Comparison of ENCODE assay signal across 22 cellular contexts in genomic region chr7:157609516-157609915, GRCh38.
"Had no signal": no experiment of that assay in that cellular context is flagged by ENCODE, and none has a peak within 500 bp of the region (broad histone marks: within the 10 kb centered on the region; RNA-seq: fewer than 3 reads in every experiment).

No MANE protein-coding gene starts in this region.

- H3K36me3 Mint-ChIP-seq: mesothelial cell of epicardium, natural killer cell had no signal

- H3K4me3 ChIP-seq: esophagus muscularis mucosa, gastrocnemius medialis, heart right ventricle, psoas muscle, right lobe of liver, skin epidermis, stomach, thoracic aorta, transverse colon had no signal

- H3K27ac Mint-ChIP-seq: dendritic cell treated with granulocyte-macrophage colony-stimulating factor and Interleukin-4, amounts not matched to agents 40 ng/mL and 50 ng/mL, for 4 days; effector memory CD8-positive, alpha-beta T cell; mesothelial cell of epicardium; natural killer cell had no signal

- H3K9me3 ChIP-seq: esophagus muscularis mucosa, gastrocnemius medialis, heart right ventricle, psoas muscle, right lobe of liver, stomach, thoracic aorta, transverse colon had no signal

- H3K27me3 ChIP-seq: right lobe of liver, transverse colon had no signal

- DNase-seq: effector memory CD8-positive, alpha-beta T cell; gastrocnemius medialis; heart right ventricle; hypothalamus; kidney glomerular epithelial cell; mammary epithelial cell; natural killer cell; occipital lobe; psoas muscle; retina; right lobe of liver; stimulated activated CD4-positive, alpha-beta T cell treated with anti-CD3 and anti-CD28 coated beads, Interleukin-12 subunit alpha, Interleukin-12 subunit beta, amount 100 ng/mL, for 4 hours; stimulated activated naive CD4-positive, alpha-beta T cell; stomach; transverse colon had no signal

- H3K4me1 Mint-ChIP-seq: mesothelial cell of epicardium had no signal

- H3K9me3 Mint-ChIP-seq: dendritic cell treated with granulocyte-macrophage colony-stimulating factor and Interleukin-4, amounts not matched to agents 40 ng/mL and 50 ng/mL, for 4 days; effector memory CD8-positive, alpha-beta T cell; mesothelial cell of epicardium; natural killer cell had no signal

- H3K36me3 ChIP-seq: esophagus muscularis mucosa, gastrocnemius medialis, heart right ventricle, right lobe of liver, stomach, thoracic aorta, transverse colon had no signal

- H3K4me3 Mint-ChIP-seq: dendritic cell treated with granulocyte-macrophage colony-stimulating factor and Interleukin-4, amounts not matched to agents 40 ng/mL and 50 ng/mL, for 4 days; effector memory CD8-positive, alpha-beta T cell; mesothelial cell of epicardium; natural killer cell had no signal

- ATAC-seq: effector memory CD8-positive, alpha-beta T cell; gastrocnemius medialis; heart right ventricle; natural killer cell; psoas muscle; right lobe of liver had no signal

- H3K27ac ChIP-seq: epithelial cell of prostate, esophagus muscularis mucosa, gastrocnemius medialis, heart right ventricle, parathyroid adenoma, psoas muscle, right lobe of liver, skin epidermis, stomach, thoracic aorta, transverse colon had no signal

- H3K4me1 ChIP-seq: gastrocnemius medialis, parathyroid adenoma, psoas muscle had no signal
